ENCODE assay signal across 1 cellular context in the genomic region with DNA sequence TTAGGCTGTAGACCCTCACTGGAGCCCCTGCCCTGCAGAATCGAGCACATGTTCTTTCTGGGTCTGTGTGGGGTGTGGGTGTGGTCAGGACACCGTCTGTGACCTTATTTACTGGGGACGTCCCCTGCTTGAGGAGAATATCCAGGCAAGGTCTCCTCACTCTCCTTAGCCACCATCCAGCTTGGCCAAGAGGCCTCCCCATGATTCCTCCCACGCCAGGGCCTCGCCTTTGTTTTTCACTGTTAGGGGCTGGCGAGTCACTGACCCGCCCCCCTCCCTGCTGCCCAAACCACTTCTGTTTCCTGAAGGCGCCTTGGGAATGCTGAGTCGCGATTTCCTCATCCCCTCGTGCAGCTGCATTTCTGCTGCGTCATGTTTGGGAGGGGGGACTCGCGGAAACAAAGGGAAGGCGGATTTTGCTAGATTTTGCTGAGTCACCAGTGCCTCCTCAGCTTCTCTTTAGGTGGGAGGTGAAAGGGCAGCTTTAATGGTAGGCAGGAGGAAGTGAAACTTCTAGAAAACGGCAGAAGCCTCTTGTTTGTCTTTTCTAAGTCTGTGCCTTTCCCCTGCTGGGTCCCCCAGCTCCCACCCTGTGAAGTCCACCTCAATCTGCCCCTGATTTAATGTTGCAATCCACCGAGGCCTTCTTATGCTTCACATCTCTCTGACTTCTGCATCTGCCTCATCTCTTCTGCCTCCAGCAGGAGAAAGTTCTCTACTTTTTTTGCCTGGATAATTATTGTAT.
A peak's percentile ranks its signal among the peaks of the same experiment; 100 is the strongest.
TF ChIP-seq lines count a peak whose summit lies in the region.

No MANE protein-coding gene starts in this region.

TF ChIP-seq in K562, 482 proteins besides CTCF, POLR2A, EP300 and RAD21 (continued from another document and continues in another):
- TF ChIP-seq RREB1 (CRISPR knock-in tag; IDR thresholded peaks at IDR 0.05) (peak; percentile 33; the same call in 1 of the 2 replicates), ZNF76 (CRISPR knock-in tag; IDR thresholded peaks at IDR 0.05; ENCODE audit: borderline replicate concordance) (no peak), HOXB6 (CRISPR knock-in tag; IDR thresholded peaks at IDR 0.05; ENCODE audit: borderline replicate concordance) (no peak), ZNF75A (CRISPR knock-in tag; IDR thresholded peaks at IDR 0.05) (no peak), ZNF263 (CRISPR knock-in tag; IDR thresholded peaks at IDR 0.05; ENCODE audit: borderline replicate concordance) (peak; percentile 20; the same call in 1 of the 2 replicates), ZSCAN29 (IDR thresholded peaks at IDR 0.05) (no peak), ZNF217 (CRISPR knock-in tag; IDR thresholded peaks at IDR 0.05) (no peak), ZSCAN32 (CRISPR knock-in tag; IDR thresholded peaks at IDR 0.05) (no peak), RFX5 (IDR thresholded peaks at IDR 0.05; ENCODE audit: low read depth, low read length) (no peak), RBBP5 (IDR thresholded peaks at IDR 0.05; ENCODE audit: borderline replicate concordance, insufficient read depth, low read length, poor library complexity, severe bottlenecking) (no peak), PYGO2 (tag; IDR thresholded peaks at IDR 0.05) (no peak), ZKSCAN3 (CRISPR knock-in tag; IDR thresholded peaks at IDR 0.05) (no peak), ZNF347 (CRISPR knock-in tag; IDR thresholded peaks at IDR 0.05; ENCODE audit: low read depth) (no peak), REST (CRISPR knock-in tag; IDR thresholded peaks at IDR 0.05; ENCODE audit: low read depth) (no peak), STAT5A (IDR thresholded peaks at IDR 0.05; ENCODE audit: borderline replicate concordance, low read length) (no peak; the same call in 1 of the 2 replicates), RUNX1 (IDR thresholded peaks at IDR 0.05; ENCODE audit: low read depth) (no peak), PHB2 (IDR thresholded peaks at IDR 0.05; ENCODE audit: low read depth) (no peak), TCF3 (CRISPR knock-in tag; IDR thresholded peaks at IDR 0.05) (peak; percentile 31; the same call in 1 of the 2 replicates), PML (IDR thresholded peaks at IDR 0.05; ENCODE audit: low read length) (no peak), MCM3 (IDR thresholded peaks at IDR 0.05) (no peak), NCOR1 (IDR thresholded peaks at IDR 0.05) (peak; percentile 83), TEAD1 (CRISPR knock-in tag; IDR thresholded peaks at IDR 0.05) (peak; percentile 23 to 36; a peak in 2 of 4 replicates), CXXC5 (CRISPR knock-in tag; IDR thresholded peaks at IDR 0.05) (peak; percentile 60), HDAC6 (IDR thresholded peaks at IDR 0.05; ENCODE audit: low read depth, low read length) (no peak), PCBP1 (IDR thresholded peaks at IDR 0.05; ENCODE audit: low read depth, low read length, poor library complexity, severe bottlenecking) (no peak), FUS (optimal IDR thresholded peaks at IDR 0.05; ENCODE audit: low read depth, low read length) (no peak), SMARCC2 (IDR thresholded peaks at IDR 0.05; ENCODE audit: low read depth) (peak; percentile 65), ZNF24 (IDR thresholded peaks at IDR 0.05) (peak; percentile 30; the same call in 1 of the 2 replicates), SRSF3 (IDR thresholded peaks at IDR 0.05; ENCODE audit: insufficient read depth, low read length) (no peak), CREBBP (IDR thresholded peaks at IDR 0.05; ENCODE audit: low read depth, low read length) (no peak), RBM34 (IDR thresholded peaks at IDR 0.05; ENCODE audit: borderline replicate concordance, insufficient read depth, low read length) (no peak), TEAD2 (tag; IDR thresholded peaks at IDR 0.05) (0 out of 2 replicates have a peak, but pooled peaks have one; percentile 2), FIP1L1 (IDR thresholded peaks at IDR 0.05; ENCODE audit: low read depth, low read length, poor library complexity, severe bottlenecking) (no peak), DMBX1 (CRISPR knock-in tag; IDR thresholded peaks at IDR 0.05; ENCODE audit: borderline replicate concordance) (no peak), ZNF175 (CRISPR knock-in tag; IDR thresholded peaks at IDR 0.05; ENCODE audit: low read depth) (peak; percentile 63; the same call in 1 of the 2 replicates), ZNF785 (CRISPR knock-in tag; IDR thresholded peaks at IDR 0.05) (no peak), SAP30 (IDR thresholded peaks at IDR 0.05; ENCODE audit: borderline replicate concordance, insufficient read depth, low read depth, low read length, poor library complexity, severe bottlenecking) (peak; percentile 43), CHD1 (IDR thresholded peaks at IDR 0.05; ENCODE audit: low read length) (no peak), YBX1 (IDR thresholded peaks at IDR 0.05) (no peak), CBFA2T2 (conservative IDR thresholded peaks at IDR 0.05) (peak; percentile 64), MECOM (CRISPR knock-in tag; IDR thresholded peaks at IDR 0.05) (no peak)
- TF ChIP-seq, protein P1, sequence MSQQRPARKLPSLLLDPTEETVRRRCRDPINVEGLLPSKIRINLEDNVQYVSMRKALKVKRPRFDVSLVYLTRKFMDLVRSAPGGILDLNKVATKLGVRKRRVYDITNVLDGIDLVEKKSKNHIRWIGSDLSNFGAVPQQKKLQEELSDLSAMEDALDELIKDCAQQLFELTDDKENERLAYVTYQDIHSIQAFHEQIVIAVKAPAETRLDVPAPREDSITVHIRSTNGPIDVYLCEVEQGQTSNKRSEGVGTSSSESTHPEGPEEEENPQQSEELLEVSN (IDR thresholded peaks at IDR 0.05; ENCODE audit: borderline replicate concordance in 1 of 2, extremely low read depth in 1 of 2, insufficient read depth in 1 of 2, insufficient read length in 1 of 2, low read depth in 1 of 2, low read length in 1 of 2, poor library complexity in 1 of 2, severe bottlenecking in 1 of 2): peak in 1 of 2 experiments; percentile 35
- TF ChIP-seq, protein P2, sequence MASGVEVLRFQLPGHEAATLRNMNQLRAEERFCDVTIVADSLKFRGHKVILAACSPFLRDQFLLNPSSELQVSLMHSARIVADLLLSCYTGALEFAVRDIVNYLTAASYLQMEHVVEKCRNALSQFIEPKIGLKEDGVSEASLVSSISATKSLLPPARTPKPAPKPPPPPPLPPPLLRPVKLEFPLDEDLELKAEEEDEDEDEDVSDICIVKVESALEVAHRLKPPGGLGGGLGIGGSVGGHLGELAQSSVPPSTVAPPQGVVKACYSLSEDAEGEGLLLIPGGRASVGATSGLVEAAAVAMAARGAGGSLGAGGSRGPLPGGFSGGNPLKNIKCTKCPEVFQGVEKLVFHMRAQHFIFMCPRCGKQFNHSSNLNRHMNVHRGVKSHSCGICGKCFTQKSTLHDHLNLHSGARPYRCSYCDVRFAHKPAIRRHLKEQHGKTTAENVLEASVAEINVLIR (CRISPR knock-in tag; IDR thresholded peaks at IDR 0.05): no peak
- TF ChIP-seq, protein P3, sequence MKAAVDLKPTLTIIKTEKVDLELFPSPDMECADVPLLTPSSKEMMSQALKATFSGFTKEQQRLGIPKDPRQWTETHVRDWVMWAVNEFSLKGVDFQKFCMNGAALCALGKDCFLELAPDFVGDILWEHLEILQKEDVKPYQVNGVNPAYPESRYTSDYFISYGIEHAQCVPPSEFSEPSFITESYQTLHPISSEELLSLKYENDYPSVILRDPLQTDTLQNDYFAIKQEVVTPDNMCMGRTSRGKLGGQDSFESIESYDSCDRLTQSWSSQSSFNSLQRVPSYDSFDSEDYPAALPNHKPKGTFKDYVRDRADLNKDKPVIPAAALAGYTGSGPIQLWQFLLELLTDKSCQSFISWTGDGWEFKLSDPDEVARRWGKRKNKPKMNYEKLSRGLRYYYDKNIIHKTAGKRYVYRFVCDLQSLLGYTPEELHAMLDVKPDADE (conservative IDR thresholded peaks at IDR 0.05; ENCODE audit: control insufficient read depth, low read depth, low read length): no peak; the same call in 1 of the 2 replicates
- TF ChIP-seq, protein P4, sequence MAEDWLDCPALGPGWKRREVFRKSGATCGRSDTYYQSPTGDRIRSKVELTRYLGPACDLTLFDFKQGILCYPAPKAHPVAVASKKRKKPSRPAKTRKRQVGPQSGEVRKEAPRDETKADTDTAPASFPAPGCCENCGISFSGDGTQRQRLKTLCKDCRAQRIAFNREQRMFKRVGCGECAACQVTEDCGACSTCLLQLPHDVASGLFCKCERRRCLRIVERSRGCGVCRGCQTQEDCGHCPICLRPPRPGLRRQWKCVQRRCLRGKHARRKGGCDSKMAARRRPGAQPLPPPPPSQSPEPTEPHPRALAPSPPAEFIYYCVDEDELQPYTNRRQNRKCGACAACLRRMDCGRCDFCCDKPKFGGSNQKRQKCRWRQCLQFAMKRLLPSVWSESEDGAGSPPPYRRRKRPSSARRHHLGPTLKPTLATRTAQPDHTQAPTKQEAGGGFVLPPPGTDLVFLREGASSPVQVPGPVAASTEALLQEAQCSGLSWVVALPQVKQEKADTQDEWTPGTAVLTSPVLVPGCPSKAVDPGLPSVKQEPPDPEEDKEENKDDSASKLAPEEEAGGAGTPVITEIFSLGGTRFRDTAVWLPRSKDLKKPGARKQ (CRISPR knock-in tag; IDR thresholded peaks at IDR 0.05): no peak
- TF ChIP-seq, protein P5, sequence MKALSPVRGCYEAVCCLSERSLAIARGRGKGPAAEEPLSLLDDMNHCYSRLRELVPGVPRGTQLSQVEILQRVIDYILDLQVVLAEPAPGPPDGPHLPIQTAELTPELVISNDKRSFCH (CRISPR knock-in tag; IDR thresholded peaks at IDR 0.05): no peak
- TF ChIP-seq, protein P5 (tag; IDR thresholded peaks at IDR 0.05): peak; percentile 64; the same call in 1 of the 2 replicates
